8 cellular contexts compared by ENCODE assay signal in genomic region chr19:488505-489417, GRCh38.
A peak's percentile ranks its signal among the peaks of the same experiment; 100 is the strongest.
DNase-seq lines count a peak whose midpoint lies in the region; ATAC-seq and TF ChIP-seq lines count a peak whose summit lies in the region.

No MANE protein-coding gene starts in this region.

- in situ Hi-C loops in GM18951 (cut with MboI; ENCODE audit: low sequenced_read_pairs, unreplicated experiment) = no loop called here

- TF ChIP-seq CTCF in AG04449 (IDR thresholded peaks at IDR 0.05; ENCODE audit: insufficient read depth, low read length, missing control alignments) = no peak

- peak overlapping the region; percentile 72 for H3K4me3 ChIP-seq in AG04449 (ENCODE audit: low read depth, low read length)

- no peak for DNase-seq in AG04449 (ENCODE audit: low read depth, low spot score)
- peak; percentile 86 to 96 for DNase-seq in NCI-H446 (lab: John Stamatoyannopoulos, UW)
- DNase-seq in activated CD4-positive, CD25-positive, alpha-beta regulatory T cell treated with anti-CD3 and anti-CD28 coated beads, Interleukin-2, amount 50 U/mL, for 72 hours = peak; percentile 94
- peak; percentile 87 for DNase-seq in cerebellar cortex (ENCODE audit: low spot score)
- DNase-seq in kidney tubule cell (ENCODE audit: low spot score) = peak; percentile 93
- DNase-seq in stimulated activated CD4-positive, alpha-beta T cell treated with anti-CD3 and anti-CD28 coated beads, Interleukin-15, amount 100 ng/mL, for 48 hours (ENCODE audit: low read depth in 2 of 2) = peak; percentile 78 to 90

- POLR2A ChIA-PET in AG04449 (lab: Yijun Ruan, JAX) = interaction anchor here (0.6 to 1.6 kb wide), 4 partner anchors 10 to 79 kb away, joined by 3 to 12 read pairs (median 4); no protein-coding TSS in a partner anchor

- peak; percentile 91 for TF ChIP-seq POLR2A in GM18951 (IDR thresholded peaks at IDR 0.05; ENCODE audit: extremely low read depth, insufficient read depth, insufficient read length)

- CTCF ChIA-PET in AG04449 (lab: Yijun Ruan, JAX) = interaction anchor here (0.9 to 3.4 kb wide), 4 partner anchors 10 to 22 kb away, joined by 3 to 15 read pairs (median 6); no protein-coding TSS in a partner anchor

- peak; percentile 86 for ATAC-seq in HG03196 (IDR thresholded peaks at IDR 0.05; ENCODE audit: unreplicated experiment)
